Comparison of ENCODE assay signal across 23 cellular contexts in the genomic region with DNA sequence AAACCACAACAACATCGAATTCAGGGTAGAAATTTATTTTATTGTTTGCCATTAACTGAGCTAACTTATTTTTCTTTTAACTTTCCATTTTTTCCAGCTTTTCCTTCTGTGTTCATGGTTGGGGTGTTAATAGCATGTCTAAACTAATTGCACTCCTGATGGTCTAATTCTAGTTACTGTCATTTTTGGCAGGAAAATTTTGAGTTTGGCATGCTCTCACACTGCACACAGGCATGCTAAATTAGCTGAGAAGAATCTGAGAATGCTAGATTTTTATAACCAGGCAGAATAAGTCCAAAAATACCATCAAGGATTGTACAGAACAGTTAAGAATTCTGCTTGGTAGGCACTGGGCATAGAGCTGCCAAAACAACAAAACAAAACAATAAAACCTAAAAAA.
"Had no signal": no experiment of that assay in that cellular context is flagged by ENCODE, and none has a peak within 500 bp of the region (broad histone marks: within the 10 kb centered on the region; RNA-seq: fewer than 3 reads in every experiment).

No MANE protein-coding gene starts in this region.

- H3K36me3 ChIP-seq: gastrocnemius medialis, heart right ventricle, ovary, right atrium auricular region, sigmoid colon, thoracic aorta, transverse colon had no signal

- H3K27me3 ChIP-seq: dorsolateral prefrontal cortex, gastrocnemius medialis, heart right ventricle, ovary, right atrium auricular region, sigmoid colon, transverse colon had no signal

- H3K4me3 Mint-ChIP-seq: naive thymus-derived CD8-positive, alpha-beta T cell; neural crest cell; stimulated activated naive B cell treated with anti-CD40 and anti-IgM and Interleukin-4, amounts not matched to agents 10 μg/mL and 1 μg/mL and 100 μg/mL, for 72 hours; stimulated activated naive CD8-positive, alpha-beta T cell treated with anti-CD3 and anti-CD28 coated beads, Interleukin-15, amount 100 ng/mL, for 72 hours had no signal

- H3K9me3 Mint-ChIP-seq: naive thymus-derived CD8-positive, alpha-beta T cell; neural crest cell; stimulated activated naive B cell treated with anti-CD40 and anti-IgM and Interleukin-4, amounts not matched to agents 10 μg/mL and 1 μg/mL and 100 μg/mL, for 72 hours; stimulated activated naive CD8-positive, alpha-beta T cell treated with anti-CD3 and anti-CD28 coated beads, Interleukin-15, amount 100 ng/mL, for 72 hours had no signal

- H3K36me3 Mint-ChIP-seq: naive thymus-derived CD8-positive, alpha-beta T cell; stimulated activated naive B cell treated with anti-CD40 and anti-IgM and Interleukin-4, amounts not matched to agents 10 μg/mL and 1 μg/mL and 100 μg/mL, for 72 hours had no signal

- H3K4me3 ChIP-seq: dorsolateral prefrontal cortex, gastrocnemius medialis, heart right ventricle, mucosa of descending colon, ovary, right atrium auricular region, sigmoid colon, skin epidermis, thoracic aorta, transverse colon had no signal

- DNase-seq: cortex of kidney; effector memory CD4-positive, alpha-beta T cell; gastrocnemius medialis; heart right ventricle; hypothalamus; islet precursor cell; mammary epithelial cell; mucosa of descending colon; naive thymus-derived CD8-positive, alpha-beta T cell; ovary; sigmoid colon; stimulated activated CD4-positive, alpha-beta T cell treated with anti-CD3 and anti-CD28 coated beads, Interleukin-2, amount 100 ng/mL, for 24 hours; stimulated activated CD4-positive, alpha-beta T cell treated with anti-CD3 and anti-CD28 coated beads, Interleukin-4, amount 100 ng/mL, for 4 hours; stimulated activated naive B cell treated with anti-CD40 and anti-IgM and Interleukin-4, amounts not matched to agents 10 μg/mL and 1 μg/mL and 100 μg/mL, for 72 hours; stimulated activated naive CD8-positive, alpha-beta T cell treated with anti-CD3 and anti-CD28 coated beads, Interleukin-15, amount 100 ng/mL, for 72 hours; transverse colon had no signal

- H3K27ac Mint-ChIP-seq: naive thymus-derived CD8-positive, alpha-beta T cell; stimulated activated naive B cell treated with anti-CD40 and anti-IgM and Interleukin-4, amounts not matched to agents 10 μg/mL and 1 μg/mL and 100 μg/mL, for 72 hours; stimulated activated naive CD8-positive, alpha-beta T cell treated with anti-CD3 and anti-CD28 coated beads, Interleukin-15, amount 100 ng/mL, for 72 hours had no signal

- ATAC-seq: esophagus mucosa; gastrocnemius medialis; heart right ventricle; left lobe of liver; mucosa of descending colon; naive thymus-derived CD8-positive, alpha-beta T cell; stimulated activated naive B cell treated with anti-CD40 and anti-IgM and Interleukin-4, amounts not matched to agents 10 μg/mL and 1 μg/mL and 100 μg/mL, for 72 hours; stimulated activated naive CD8-positive, alpha-beta T cell treated with anti-CD3 and anti-CD28 coated beads, Interleukin-15, amount 100 ng/mL, for 72 hours had no signal

- H3K4me1 Mint-ChIP-seq: neural crest cell; stimulated activated naive CD8-positive, alpha-beta T cell treated with anti-CD3 and anti-CD28 coated beads, Interleukin-15, amount 100 ng/mL, for 72 hours had no signal

- H3K27ac ChIP-seq: gastrocnemius medialis, heart right ventricle, ovary, right atrium auricular region, sigmoid colon, skin epidermis, thoracic aorta, transverse colon had no signal

- H3K9me3 ChIP-seq: gastrocnemius medialis, heart right ventricle, mucosa of descending colon, ovary, right atrium auricular region, sigmoid colon, thoracic aorta, transverse colon had no signal
